Comparison of ENCODE assay signal across 17 cellular contexts in genomic region chr3:111260878-111261277, GRCh38.
A peak's percentile ranks its signal among the peaks of the same experiment; 100 is the strongest.
DNase-seq lines count a peak whose midpoint lies in the region; ATAC-seq lines count a peak whose summit lies in the region.
"Had no signal": no experiment of that assay in that cellular context is flagged by ENCODE, and none has a peak within 500 bp of the region (broad histone marks: within the 10 kb centered on the region; RNA-seq: fewer than 3 reads in every experiment).

No MANE protein-coding gene starts in this region.

- H3K27me3 ChIP-seq in trophoblast cell (ENCODE audit: insufficient read depth, low read length), result no peaks in the 10 kb centered on the region

- H3K79me1 ChIP-seq in trophoblast cell (ENCODE audit: low read length), result no peaks in the 10 kb centered on the region

- H3K23ac ChIP-seq in trophoblast cell (ENCODE audit: low read length), result no peak overlapping the region

- H4K8ac ChIP-seq in trophoblast cell (ENCODE audit: low read depth, low read length), result no peak overlapping the region

- no peak overlapping the region for H2AFZ ChIP-seq in trophoblast cell (ENCODE audit: insufficient read depth, low read length, poor library complexity)

- H3K79me2 ChIP-seq in trophoblast cell (ENCODE audit: control insufficient read depth, insufficient read depth, low read length, poor library complexity), result no peaks in the 10 kb centered on the region

- peaks cover 0 to 10% (median 3%) of the 10 kb centered on the region in 3 donors for H3K9me3 Mint-ChIP-seq in T-cell
- H3K9me3 Mint-ChIP-seq: effector memory CD8-positive, alpha-beta T cell; stimulated activated naive B cell treated with anti-CD40 and anti-IgM and Interleukin-4, amounts not matched to agents 10 μg/mL and 1 μg/mL and 100 μg/mL, for 72 hours had no signal

- H3K36me3 Mint-ChIP-seq in T-cell, result no peaks in the 10 kb centered on the region
- H3K36me3 Mint-ChIP-seq: stimulated activated naive B cell treated with anti-CD40 and anti-IgM and Interleukin-4, amounts not matched to agents 10 μg/mL and 1 μg/mL and 100 μg/mL, for 72 hours had no signal

- no peak overlapping the region for H3K4ac ChIP-seq in trophoblast cell (ENCODE audit: low read depth, low read length)

- H4K91ac ChIP-seq in trophoblast cell (ENCODE audit: low read depth, low read length), result no peak overlapping the region

- H3K27ac ChIP-seq in trophoblast cell (ENCODE audit: low read depth, low read length), result no peak overlapping the region

- H3K4me2 ChIP-seq in trophoblast cell (ENCODE audit: low read length), result no peak overlapping the region

- no peak overlapping the region for H3K4me3 ChIP-seq in trophoblast cell (ENCODE audit: low read depth, low read length)

- DNase-seq in A172 (ENCODE audit: low spot score) (peak; percentile 26), T-cell (no peak), GF-D8 (lab: John Stamatoyannopoulos, UW) (no peak), trophoblast cell (no peak), NCI-H524 treated with DMSO at 0.1 percent for 48 hours (lab: John Stamatoyannopoulos, UW) (no peak), D341Med (ENCODE audit: low spot score) (no peak)
- DNase-seq: effector memory CD8-positive, alpha-beta T cell; GOT3; kidney glomerular epithelial cell; NCI-H1694; NCI-H748 treated with DMSO at 0.1 percent for 48 hours; retina; Right ventricle myocardium superior; stimulated activated CD4-positive, alpha-beta T cell treated with anti-CD3 and anti-CD28 coated beads, Interleukin-2, amount 100 ng/mL, for 48 hours; stimulated activated naive B cell treated with anti-CD40 and anti-IgM and Interleukin-4, amounts not matched to agents 10 μg/mL and 1 μg/mL and 100 μg/mL, for 72 hours had no signal

- no peak overlapping the region for H2AK5ac ChIP-seq in trophoblast cell (ENCODE audit: low read length)

- H2BK5ac ChIP-seq in trophoblast cell (ENCODE audit: low read depth, low read length, poor library complexity), result no peak overlapping the region

- H3K9ac ChIP-seq in trophoblast cell (ENCODE audit: low read length), result no peak overlapping the region

- POLR2A ChIA-PET in T-cell (lab: Charles Lee), result no interaction called here

- H3K27me3 Mint-ChIP-seq in T-cell, result no peaks in the 10 kb centered on the region
- H3K27me3 Mint-ChIP-seq: effector memory CD8-positive, alpha-beta T cell had no signal

- no peak overlapping the region for H3K27ac Mint-ChIP-seq in T-cell
- H3K27ac Mint-ChIP-seq: effector memory CD8-positive, alpha-beta T cell; stimulated activated naive B cell treated with anti-CD40 and anti-IgM and Interleukin-4, amounts not matched to agents 10 μg/mL and 1 μg/mL and 100 μg/mL, for 72 hours had no signal

- H2BK120ac ChIP-seq in trophoblast cell (ENCODE audit: insufficient read depth, low read length, poor library complexity), result no peak overlapping the region

- H4K12ac ChIP-seq in trophoblast cell (ENCODE audit: low read depth, low read length), result no peak overlapping the region

- ATAC-seq in GM18520 (IDR thresholded peaks at IDR 0.05; ENCODE audit: unreplicated experiment) (peak; percentile 87), HG02852 (IDR thresholded peaks at IDR 0.05; ENCODE audit: unreplicated experiment) (peak; percentile 85), T-cell (replicated peaks in 1 of 4) (peak in 3 of 4 experiments; percentile 33 to 40 (median 35))
- ATAC-seq: effector memory CD8-positive, alpha-beta T cell; stimulated activated naive B cell treated with anti-CD40 and anti-IgM and Interleukin-4, amounts not matched to agents 10 μg/mL and 1 μg/mL and 100 μg/mL, for 72 hours had no signal

- CTCF ChIA-PET in T-cell (lab: Charles Lee), result no interaction called here

- no peak overlapping the region for H3K18ac ChIP-seq in trophoblast cell (ENCODE audit: low read length)

- no peaks in the 10 kb centered on the region for H3K36me3 ChIP-seq in trophoblast cell (ENCODE audit: control insufficient read depth in 1 of 2, insufficient read depth in 2 of 2, low read length in 2 of 2)

- H3K4me3 Mint-ChIP-seq in T-cell, result no peak overlapping the region
- H3K4me3 Mint-ChIP-seq: effector memory CD8-positive, alpha-beta T cell; stimulated activated naive B cell treated with anti-CD40 and anti-IgM and Interleukin-4, amounts not matched to agents 10 μg/mL and 1 μg/mL and 100 μg/mL, for 72 hours had no signal

- H3K9me3 ChIP-seq in trophoblast cell (ENCODE audit: insufficient read depth, low read depth, low read length), result no peaks in the 10 kb centered on the region

- no peak overlapping the region for H2BK12ac ChIP-seq in trophoblast cell (ENCODE audit: low read length)

- H3K4me1 ChIP-seq in trophoblast cell (ENCODE audit: control insufficient read depth in 1 of 2, insufficient read depth in 2 of 2, low read length in 2 of 2), result no peaks in the 10 kb centered on the region

- no peak overlapping the region for H3K14ac ChIP-seq in trophoblast cell (ENCODE audit: low read length)

- H3K4me1 Mint-ChIP-seq in T-cell, result peaks cover 9 to 13% (median 12%) of the 10 kb centered on the region in 3 donors
- H3K4me1 Mint-ChIP-seq: stimulated activated naive B cell treated with anti-CD40 and anti-IgM and Interleukin-4, amounts not matched to agents 10 μg/mL and 1 μg/mL and 100 μg/mL, for 72 hours had no signal

Comparison
In these comparisons a context has a peak if more than half of its experiments do, and no peak if none do; other contexts are left out.
1. ATAC-seq: peak in every context shown above with its lines; median percentile 87 in GM18520; 85 in HG02852; 35 in T-cell.